In the genomic region with DNA sequence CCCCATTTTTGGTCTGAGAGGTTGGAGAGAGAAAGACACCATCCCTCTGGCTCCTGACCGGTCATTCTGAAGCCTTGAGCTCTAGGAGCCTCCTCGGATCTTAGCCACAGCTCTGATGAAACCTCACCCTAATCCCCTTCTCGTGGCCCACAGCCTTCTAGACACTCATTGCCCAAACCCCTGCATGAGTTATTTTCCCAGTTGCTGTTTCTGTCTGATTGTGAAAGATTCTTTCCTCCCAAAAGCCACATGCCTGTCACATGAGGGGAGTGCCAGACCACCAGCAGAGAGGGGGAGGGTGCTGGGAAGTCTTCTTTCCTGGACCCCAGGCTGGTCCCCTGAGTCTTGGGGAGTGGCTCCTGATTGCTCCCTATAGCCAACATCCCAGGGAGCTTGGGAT, we compare ENCODE assay signal across 9 cellular contexts. TPM values are rescaled to one million over a fixed set of nuclear protein-coding genes. Genes with fewer than 3 reads are reported as not detected.
DNase-seq lines count a peak whose midpoint lies in the region; ATAC-seq and TF ChIP-seq lines count a peak whose summit lies in the region.
"Had no signal": no experiment of that assay in that cellular context is flagged by ENCODE, and none has a peak within 500 bp of the region (broad histone marks: within the 10 kb centered on the region; RNA-seq: fewer than 3 reads in every experiment).

No MANE protein-coding gene starts in this region.

- H3K4me1 Mint-ChIP-seq in activated T-helper 1 cell treated with anti-CD3 and anti-CD28 coated beads, Interleukin-12 subunit alpha, Interleukin-12 subunit beta, Interleukin-2, Interleukin-4 antibody, amounts not matched to agents 30 ng/mL and 10 ng/mL and 1 ng/mL, durations not matched to agents 14 hours and 24 hours and 36 hours (ENCODE audit: low read depth), result peaks cover 35% of the 10 kb centered on the region

- in situ Hi-C loops in GM23248 (cut with MboI), result no loop called here

- no peak for TF ChIP-seq POLR2A in lower leg skin (IDR thresholded peaks at IDR 0.05)

- H3K27ac ChIP-seq in GM23248, result no peak overlapping the region
- H3K27ac ChIP-seq: VCaP had no signal

- no peaks in the 10 kb centered on the region for H3K9me2 ChIP-seq in GM23248 (ENCODE audit: insufficient read depth)

- no peaks in the 10 kb centered on the region for H3K27me3 Mint-ChIP-seq in activated T-helper 1 cell treated with anti-CD3 and anti-CD28 coated beads, Interleukin-12 subunit alpha, Interleukin-12 subunit beta, Interleukin-2, Interleukin-4 antibody, amounts not matched to agents 30 ng/mL and 10 ng/mL and 1 ng/mL, durations not matched to agents 14 hours and 24 hours and 36 hours (ENCODE audit: insufficient read depth)

- H3K36me3 ChIP-seq in GM23248 (ENCODE audit: low read depth), result no peaks in the 10 kb centered on the region

- H4K20me1 ChIP-seq in GM23248 (ENCODE audit: insufficient read depth), result no peaks in the 10 kb centered on the region

- peak overlapping the region; percentile 25; the same call in 1 of the 2 replicates for H2AFZ ChIP-seq in GM23248

- H3F3A ChIP-seq in GM23248 (ENCODE audit: insufficient read depth), result peaks cover 5% of the 10 kb centered on the region; the same call in 1 of the 2 replicates

- H3K4me3 Mint-ChIP-seq in activated T-helper 1 cell treated with anti-CD3 and anti-CD28 coated beads, Interleukin-12 subunit alpha, Interleukin-12 subunit beta, Interleukin-2, Interleukin-4 antibody, amounts not matched to agents 30 ng/mL and 10 ng/mL and 1 ng/mL, durations not matched to agents 14 hours and 24 hours and 36 hours, result no peak overlapping the region

- H3K79me2 ChIP-seq in GM23248 (ENCODE audit: insufficient read depth), result no peaks in the 10 kb centered on the region

- no peak overlapping the region for H3K4me2 ChIP-seq in GM23248 (ENCODE audit: unreplicated experiment)

- H3K27ac Mint-ChIP-seq in activated T-helper 1 cell treated with anti-CD3 and anti-CD28 coated beads, Interleukin-12 subunit alpha, Interleukin-12 subunit beta, Interleukin-2, Interleukin-4 antibody, amounts not matched to agents 30 ng/mL and 10 ng/mL and 1 ng/mL, durations not matched to agents 14 hours and 24 hours and 36 hours, result peak overlapping the region; percentile 77

- peaks cover 2% of the 10 kb centered on the region for H3K36me3 Mint-ChIP-seq in activated T-helper 1 cell treated with anti-CD3 and anti-CD28 coated beads, Interleukin-12 subunit alpha, Interleukin-12 subunit beta, Interleukin-2, Interleukin-4 antibody, amounts not matched to agents 30 ng/mL and 10 ng/mL and 1 ng/mL, durations not matched to agents 14 hours and 24 hours and 36 hours (ENCODE audit: low read depth)

- ATAC-seq in HG02623 (IDR thresholded peaks at IDR 0.05; ENCODE audit: unreplicated experiment), result no peak
- ATAC-seq in HG03378 (IDR thresholded peaks at IDR 0.05; ENCODE audit: unreplicated experiment), result no peak

- TF ChIP-seq CTCF in lower leg skin (IDR thresholded peaks at IDR 0.05), result no peak

- H3K9me3 Mint-ChIP-seq in activated T-helper 1 cell treated with anti-CD3 and anti-CD28 coated beads, Interleukin-12 subunit alpha, Interleukin-12 subunit beta, Interleukin-2, Interleukin-4 antibody, amounts not matched to agents 30 ng/mL and 10 ng/mL and 1 ng/mL, durations not matched to agents 14 hours and 24 hours and 36 hours, result no peaks in the 10 kb centered on the region

- H3K27me3 ChIP-seq in GM23248 (replicated peaks; ENCODE audit: insufficient read depth), result no peaks in the 10 kb centered on the region; the same call in 1 of the 2 replicates

- intact Hi-C loops in activated T-helper 1 cell treated with anti-CD3 and anti-CD28 coated beads, Interleukin-12 subunit alpha, Interleukin-12 subunit beta, Interleukin-2, Interleukin-4 antibody, amounts not matched to agents 30 ng/mL and 10 ng/mL and 1 ng/mL, durations not matched to agents 14 hours and 24 hours and 36 hours (cut with micrococcal nuclease), result no loop called here
- intact Hi-C loops in lower leg skin (cut with DNase I; ENCODE audit: low total_unique reads), result no loop called here

- H3K4me3 ChIP-seq in GM23248 (no peak overlapping the region), lower leg skin (ENCODE audit: low read depth, poor library complexity, severe bottlenecking) (no peak overlapping the region)

- no peaks in the 10 kb centered on the region for H3K9me3 ChIP-seq in GM23248 (ENCODE audit: low read depth)

- DNase-seq in AG08395 (ENCODE audit: low spot score) (peak; percentile 68), GM23248 (peak; percentile 65), lower leg skin (ENCODE audit: low spot score in 2 of 2) (peak; percentile 86 to 93), mesenteric fat pad (ENCODE audit: low spot score) (no peak), DMS53 (lab: John Stamatoyannopoulos, UW) (no peak)
- no peak for DNase-seq in activated T-helper 1 cell treated with anti-CD3 and anti-CD28 coated beads, Interleukin-12 subunit alpha, Interleukin-12 subunit beta, Interleukin-2, Interleukin-4 antibody, amounts not matched to agents 30 ng/mL and 10 ng/mL and 1 ng/mL, durations not matched to agents 14 hours and 24 hours and 36 hours (ENCODE audit: low spot score)

- H3K4me1 ChIP-seq in GM23248 (ENCODE audit: insufficient read depth), result peaks cover 9% of the 10 kb centered on the region

- WGBS in GM23248 (ENCODE audit: low coverage in 1 of 2, low lambda C conversion rate in 2 of 2, missing lambda C conversion rate in 2 of 2), 2 experiments, result 6 to 16% methylated on average over 3 of the region's 3 CpGs
- 44 to 51% methylated on average over 3 of the region's 3 CpGs for WGBS in lower leg skin, 2 donors

- 0 out of 2 replicates have a peak overlapping the region, but pooled peaks have one; percentile 3 for H3K9ac ChIP-seq in GM23248

RNA-seq across cellular contexts. Expression of a gene that starts 17.6 kb away (rescaled TPM):
- 31.0 and 38.2 TPM in 2 replicates for total RNA-seq in GM23248 (2014; rRNA removed; shearing (Covaris generic))
- polyA plus RNA-seq in GM23248 (2016; fragmentation: Nextera tagmentation; extraction: Ambion mirVana), result 24.4 and 26.7 TPM in 2 replicates
- 58.4 and 66.7 TPM in 2 replicates for total RNA-seq in activated T-helper 1 cell treated with anti-CD3 and anti-CD28 coated beads, Interleukin-12 subunit alpha, Interleukin-12 subunit beta, Interleukin-2, Interleukin-4 antibody, amounts not matched to agents 30 ng/mL and 10 ng/mL and 1 ng/mL, durations not matched to agents 14 hours and 24 hours and 36 hours
- total RNA-seq in lower leg skin (10 to 100 TPM; 60.9 to 98.8 (median 88.3) TPM), mesenteric fat pad (103 TPM)

Comparison
In these comparisons a context has a peak if more than half of its experiments do, and no peak if none do; other contexts are left out.
1. DNase-seq: peak in AG08395 (single experiment), GM23248 (single experiment) and lower leg skin (2 of 2); none in activated T-helper 1 cell treated with anti-CD3 and anti-CD28 coated beads, Interleukin-12 subunit alpha, Interleukin-12 subunit beta, Interleukin-2, Interleukin-4 antibody, amounts not matched to agents 30 ng/mL and 10 ng/mL and 1 ng/mL, durations not matched to agents 14 hours and 24 hours and 36 hours (single experiment), mesenteric fat pad (single experiment) and DMS53 (single experiment).